Comparison of ENCODE assay signal across 1 cellular context in the genomic region with DNA sequence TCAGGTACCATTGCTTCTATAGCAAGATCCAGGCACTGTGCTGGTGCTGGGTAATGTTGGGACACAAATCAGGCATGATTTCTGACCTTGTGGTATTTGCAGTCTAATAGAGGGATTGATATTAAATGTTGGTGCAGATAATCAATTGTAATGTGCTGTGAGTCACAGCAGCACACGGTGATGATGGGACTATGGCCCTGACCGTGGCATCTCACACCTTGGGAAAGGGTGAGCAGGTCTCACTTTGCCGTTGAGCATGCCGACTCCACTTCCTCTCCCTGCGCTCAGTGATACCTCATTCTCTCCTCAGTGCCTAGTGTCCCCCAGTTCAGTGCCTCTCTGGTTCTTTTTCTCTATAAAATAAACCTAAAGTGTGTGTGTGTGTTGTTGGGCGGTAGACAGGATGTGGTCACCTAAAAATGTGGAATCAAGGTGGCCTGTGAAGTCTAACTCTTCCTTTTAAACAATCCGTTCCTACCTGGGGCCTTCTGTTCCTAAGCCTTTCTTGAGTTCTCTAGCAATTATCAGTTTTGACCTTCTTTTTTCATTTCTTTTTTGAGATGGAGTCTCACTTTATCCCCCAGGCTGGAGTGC.
TF ChIP-seq lines count a peak whose summit lies in the region.

No MANE protein-coding gene starts in this region.

TF ChIP-seq in GM23338, 12 proteins besides CTCF, POLR2A, EP300 and RAD21 (continued from another document):
- TF ChIP-seq, protein P1, sequence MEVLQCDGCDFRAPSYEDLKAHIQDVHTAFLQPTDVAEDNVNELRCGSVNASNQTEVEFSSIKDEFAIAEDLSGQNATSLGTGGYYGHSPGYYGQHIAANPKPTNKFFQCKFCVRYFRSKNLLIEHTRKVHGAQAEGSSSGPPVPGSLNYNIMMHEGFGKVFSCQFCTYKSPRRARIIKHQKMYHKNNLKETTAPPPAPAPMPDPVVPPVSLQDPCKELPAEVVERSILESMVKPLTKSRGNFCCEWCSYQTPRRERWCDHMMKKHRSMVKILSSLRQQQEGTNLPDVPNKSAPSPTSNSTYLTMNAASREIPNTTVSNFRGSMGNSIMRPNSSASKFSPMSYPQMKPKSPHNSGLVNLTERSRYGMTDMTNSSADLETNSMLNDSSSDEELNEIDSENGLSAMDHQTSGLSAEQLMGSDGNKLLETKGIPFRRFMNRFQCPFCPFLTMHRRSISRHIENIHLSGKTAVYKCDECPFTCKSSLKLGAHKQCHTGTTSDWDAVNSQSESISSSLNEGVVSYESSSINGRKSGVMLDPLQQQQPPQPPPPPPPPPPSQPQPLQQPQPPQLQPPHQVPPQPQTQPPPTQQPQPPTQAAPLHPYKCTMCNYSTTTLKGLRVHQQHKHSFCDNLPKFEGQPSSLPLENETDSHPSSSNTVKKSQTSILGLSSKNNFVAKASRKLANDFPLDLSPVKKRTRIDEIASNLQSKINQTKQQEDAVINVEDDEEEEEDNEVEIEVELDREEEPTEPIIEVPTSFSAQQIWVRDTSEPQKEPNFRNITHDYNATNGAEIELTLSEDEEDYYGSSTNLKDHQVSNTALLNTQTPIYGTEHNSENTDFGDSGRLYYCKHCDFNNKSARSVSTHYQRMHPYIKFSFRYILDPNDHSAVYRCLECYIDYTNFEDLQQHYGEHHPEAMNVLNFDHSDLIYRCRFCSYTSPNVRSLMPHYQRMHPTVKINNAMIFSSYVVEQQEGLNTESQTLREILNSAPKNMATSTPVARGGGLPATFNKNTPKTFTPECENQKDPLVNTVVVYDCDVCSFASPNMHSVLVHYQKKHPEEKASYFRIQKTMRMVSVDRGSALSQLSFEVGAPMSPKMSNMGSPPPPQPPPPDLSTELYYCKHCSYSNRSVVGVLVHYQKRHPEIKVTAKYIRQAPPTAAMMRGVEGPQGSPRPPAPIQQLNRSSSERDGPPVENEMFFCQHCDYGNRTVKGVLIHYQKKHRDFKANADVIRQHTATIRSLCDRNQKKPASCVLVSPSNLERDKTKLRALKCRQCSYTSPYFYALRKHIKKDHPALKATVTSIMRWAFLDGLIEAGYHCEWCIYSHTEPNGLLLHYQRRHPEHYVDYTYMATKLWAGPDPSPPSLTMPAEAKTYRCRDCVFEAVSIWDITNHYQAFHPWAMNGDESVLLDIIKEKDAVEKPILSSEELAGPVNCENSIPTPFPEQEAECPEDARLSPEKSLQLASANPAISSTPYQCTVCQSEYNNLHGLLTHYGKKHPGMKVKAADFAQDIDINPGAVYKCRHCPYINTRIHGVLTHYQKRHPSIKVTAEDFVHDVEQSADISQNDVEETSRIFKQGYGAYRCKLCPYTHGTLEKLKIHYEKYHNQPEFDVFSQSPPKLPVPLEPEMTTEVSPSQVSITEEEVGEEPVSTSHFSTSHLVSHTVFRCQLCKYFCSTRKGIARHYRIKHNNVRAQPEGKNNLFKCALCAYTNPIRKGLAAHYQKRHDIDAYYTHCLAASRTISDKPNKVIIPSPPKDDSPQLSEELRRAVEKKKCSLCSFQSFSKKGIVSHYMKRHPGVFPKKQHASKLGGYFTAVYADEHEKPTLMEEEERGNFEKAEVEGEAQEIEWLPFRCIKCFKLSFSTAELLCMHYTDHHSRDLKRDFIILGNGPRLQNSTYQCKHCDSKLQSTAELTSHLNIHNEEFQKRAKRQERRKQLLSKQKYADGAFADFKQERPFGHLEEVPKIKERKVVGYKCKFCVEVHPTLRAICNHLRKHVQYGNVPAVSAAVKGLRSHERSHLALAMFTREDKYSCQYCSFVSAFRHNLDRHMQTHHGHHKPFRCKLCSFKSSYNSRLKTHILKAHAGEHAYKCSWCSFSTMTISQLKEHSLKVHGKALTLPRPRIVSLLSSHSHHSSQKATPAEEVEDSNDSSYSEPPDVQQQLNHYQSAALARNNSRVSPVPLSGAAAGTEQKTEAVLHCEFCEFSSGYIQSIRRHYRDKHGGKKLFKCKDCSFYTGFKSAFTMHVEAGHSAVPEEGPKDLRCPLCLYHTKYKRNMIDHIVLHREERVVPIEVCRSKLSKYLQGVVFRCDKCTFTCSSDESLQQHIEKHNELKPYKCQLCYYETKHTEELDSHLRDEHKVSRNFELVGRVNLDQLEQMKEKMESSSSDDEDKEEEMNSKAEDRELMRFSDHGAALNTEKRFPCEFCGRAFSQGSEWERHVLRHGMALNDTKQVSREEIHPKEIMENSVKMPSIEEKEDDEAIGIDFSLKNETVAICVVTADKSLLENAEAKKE (CRISPR knock-in tag; IDR thresholded peaks at IDR 0.05) = no peak
- TF ChIP-seq ZNF331 (CRISPR knock-in tag; IDR thresholded peaks at IDR 0.05; ENCODE audit: low read depth) = no peak
- TF ChIP-seq, protein P2, sequence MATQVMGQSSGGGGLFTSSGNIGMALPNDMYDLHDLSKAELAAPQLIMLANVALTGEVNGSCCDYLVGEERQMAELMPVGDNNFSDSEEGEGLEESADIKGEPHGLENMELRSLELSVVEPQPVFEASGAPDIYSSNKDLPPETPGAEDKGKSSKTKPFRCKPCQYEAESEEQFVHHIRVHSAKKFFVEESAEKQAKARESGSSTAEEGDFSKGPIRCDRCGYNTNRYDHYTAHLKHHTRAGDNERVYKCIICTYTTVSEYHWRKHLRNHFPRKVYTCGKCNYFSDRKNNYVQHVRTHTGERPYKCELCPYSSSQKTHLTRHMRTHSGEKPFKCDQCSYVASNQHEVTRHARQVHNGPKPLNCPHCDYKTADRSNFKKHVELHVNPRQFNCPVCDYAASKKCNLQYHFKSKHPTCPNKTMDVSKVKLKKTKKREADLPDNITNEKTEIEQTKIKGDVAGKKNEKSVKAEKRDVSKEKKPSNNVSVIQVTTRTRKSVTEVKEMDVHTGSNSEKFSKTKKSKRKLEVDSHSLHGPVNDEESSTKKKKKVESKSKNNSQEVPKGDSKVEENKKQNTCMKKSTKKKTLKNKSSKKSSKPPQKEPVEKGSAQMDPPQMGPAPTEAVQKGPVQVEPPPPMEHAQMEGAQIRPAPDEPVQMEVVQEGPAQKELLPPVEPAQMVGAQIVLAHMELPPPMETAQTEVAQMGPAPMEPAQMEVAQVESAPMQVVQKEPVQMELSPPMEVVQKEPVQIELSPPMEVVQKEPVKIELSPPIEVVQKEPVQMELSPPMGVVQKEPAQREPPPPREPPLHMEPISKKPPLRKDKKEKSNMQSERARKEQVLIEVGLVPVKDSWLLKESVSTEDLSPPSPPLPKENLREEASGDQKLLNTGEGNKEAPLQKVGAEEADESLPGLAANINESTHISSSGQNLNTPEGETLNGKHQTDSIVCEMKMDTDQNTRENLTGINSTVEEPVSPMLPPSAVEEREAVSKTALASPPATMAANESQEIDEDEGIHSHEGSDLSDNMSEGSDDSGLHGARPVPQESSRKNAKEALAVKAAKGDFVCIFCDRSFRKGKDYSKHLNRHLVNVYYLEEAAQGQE (IDR thresholded peaks at IDR 0.05; ENCODE audit: unreplicated experiment) = no peak
- TF ChIP-seq ETS1 (IDR thresholded peaks at IDR 0.05) = no peak
- TF ChIP-seq EZH2 (IDR thresholded peaks at IDR 0.05; ENCODE audit: low read depth, unreplicated experiment) = no peak
- no peak for TF ChIP-seq ZNF114 (CRISPR knock-in tag; IDR thresholded peaks at IDR 0.05)
- no peak for TF ChIP-seq JUNB (IDR thresholded peaks at IDR 0.05; ENCODE audit: unreplicated experiment)
- no peak for TF ChIP-seq POLR2AphosphoS5 (IDR thresholded peaks at IDR 0.05; ENCODE audit: low read depth)
